Comparison of ENCODE assay signal across 3 cellular contexts in the genomic region with DNA sequence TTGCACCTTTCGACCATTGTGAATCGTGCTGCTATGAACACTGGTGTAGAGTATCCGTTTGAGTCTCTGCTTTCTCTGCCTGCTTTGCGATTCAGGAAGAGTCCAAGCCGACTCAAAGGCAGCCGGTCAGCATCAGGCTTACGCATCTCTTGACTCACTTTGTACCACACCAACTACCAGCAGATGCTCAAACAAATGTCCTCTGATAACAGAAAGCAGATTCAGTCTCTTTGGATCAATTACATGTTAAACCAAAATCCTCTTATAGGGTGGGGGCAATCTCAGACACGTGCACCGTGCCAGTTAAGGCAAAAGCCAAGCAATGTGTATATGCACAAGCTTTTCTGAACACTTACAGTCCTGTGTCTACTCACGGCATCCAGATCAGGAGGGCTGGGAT.
TF ChIP-seq lines count a peak whose summit lies in the region.

No MANE protein-coding gene starts in this region.

TF ChIP-seq in SK-N-SH, 30 proteins besides CTCF, POLR2A, EP300 and RAD21 (continued from another document):
- TF ChIP-seq MEF2A (IDR thresholded peaks at IDR 0.05; ENCODE audit: borderline replicate concordance, low read depth) (no peak), JUND (IDR thresholded peaks at IDR 0.05) (no peak)
- TF ChIP-seq, protein P1, sequence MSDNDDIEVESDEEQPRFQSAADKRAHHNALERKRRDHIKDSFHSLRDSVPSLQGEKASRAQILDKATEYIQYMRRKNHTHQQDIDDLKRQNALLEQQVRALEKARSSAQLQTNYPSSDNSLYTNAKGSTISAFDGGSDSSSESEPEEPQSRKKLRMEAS (IDR thresholded peaks at IDR 0.05; ENCODE audit: low read depth): no peak
- TF ChIP-seq, protein P2, sequence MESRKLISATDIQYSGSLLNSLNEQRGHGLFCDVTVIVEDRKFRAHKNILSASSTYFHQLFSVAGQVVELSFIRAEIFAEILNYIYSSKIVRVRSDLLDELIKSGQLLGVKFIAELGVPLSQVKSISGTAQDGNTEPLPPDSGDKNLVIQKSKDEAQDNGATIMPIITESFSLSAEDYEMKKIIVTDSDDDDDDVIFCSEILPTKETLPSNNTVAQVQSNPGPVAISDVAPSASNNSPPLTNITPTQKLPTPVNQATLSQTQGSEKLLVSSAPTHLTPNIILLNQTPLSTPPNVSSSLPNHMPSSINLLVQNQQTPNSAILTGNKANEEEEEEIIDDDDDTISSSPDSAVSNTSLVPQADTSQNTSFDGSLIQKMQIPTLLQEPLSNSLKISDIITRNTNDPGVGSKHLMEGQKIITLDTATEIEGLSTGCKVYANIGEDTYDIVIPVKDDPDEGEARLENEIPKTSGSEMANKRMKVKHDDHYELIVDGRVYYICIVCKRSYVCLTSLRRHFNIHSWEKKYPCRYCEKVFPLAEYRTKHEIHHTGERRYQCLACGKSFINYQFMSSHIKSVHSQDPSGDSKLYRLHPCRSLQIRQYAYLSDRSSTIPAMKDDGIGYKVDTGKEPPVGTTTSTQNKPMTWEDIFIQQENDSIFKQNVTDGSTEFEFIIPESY (IDR thresholded peaks at IDR 0.05; ENCODE audit: borderline replicate concordance, low read depth): no peak
- TF ChIP-seq, protein P3, sequence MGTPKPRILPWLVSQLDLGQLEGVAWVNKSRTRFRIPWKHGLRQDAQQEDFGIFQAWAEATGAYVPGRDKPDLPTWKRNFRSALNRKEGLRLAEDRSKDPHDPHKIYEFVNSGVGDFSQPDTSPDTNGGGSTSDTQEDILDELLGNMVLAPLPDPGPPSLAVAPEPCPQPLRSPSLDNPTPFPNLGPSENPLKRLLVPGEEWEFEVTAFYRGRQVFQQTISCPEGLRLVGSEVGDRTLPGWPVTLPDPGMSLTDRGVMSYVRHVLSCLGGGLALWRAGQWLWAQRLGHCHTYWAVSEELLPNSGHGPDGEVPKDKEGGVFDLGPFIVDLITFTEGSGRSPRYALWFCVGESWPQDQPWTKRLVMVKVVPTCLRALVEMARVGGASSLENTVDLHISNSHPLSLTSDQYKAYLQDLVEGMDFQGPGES (IDR thresholded peaks at IDR 0.05; ENCODE audit: low read depth, low read length): no peak
TF ChIP-seq in SK-N-SH: peak in this region for 0.

TF ChIP-seq in SK-N-SH treated with all-trans-retinoic acid at 6 μM for 48 hours, 23 proteins besides CTCF, POLR2A, EP300 and RAD21 (continued from another document):
- TF ChIP-seq TOX (CRISPR knock-in tag; IDR thresholded peaks at IDR 0.05; ENCODE audit: borderline replicate concordance): no peak
- TF ChIP-seq CSDC2 (CRISPR knock-in tag; IDR thresholded peaks at IDR 0.05): no peak
- no peak for TF ChIP-seq ESRRG (CRISPR knock-in tag; IDR thresholded peaks at IDR 0.05)
- TF ChIP-seq OSR1 (CRISPR knock-in tag; IDR thresholded peaks at IDR 0.05): no peak
- TF ChIP-seq ZNF565 (CRISPR knock-in tag; conservative IDR thresholded peaks at IDR 0.05; ENCODE audit: low read depth): no peak
- TF ChIP-seq, protein P4, sequence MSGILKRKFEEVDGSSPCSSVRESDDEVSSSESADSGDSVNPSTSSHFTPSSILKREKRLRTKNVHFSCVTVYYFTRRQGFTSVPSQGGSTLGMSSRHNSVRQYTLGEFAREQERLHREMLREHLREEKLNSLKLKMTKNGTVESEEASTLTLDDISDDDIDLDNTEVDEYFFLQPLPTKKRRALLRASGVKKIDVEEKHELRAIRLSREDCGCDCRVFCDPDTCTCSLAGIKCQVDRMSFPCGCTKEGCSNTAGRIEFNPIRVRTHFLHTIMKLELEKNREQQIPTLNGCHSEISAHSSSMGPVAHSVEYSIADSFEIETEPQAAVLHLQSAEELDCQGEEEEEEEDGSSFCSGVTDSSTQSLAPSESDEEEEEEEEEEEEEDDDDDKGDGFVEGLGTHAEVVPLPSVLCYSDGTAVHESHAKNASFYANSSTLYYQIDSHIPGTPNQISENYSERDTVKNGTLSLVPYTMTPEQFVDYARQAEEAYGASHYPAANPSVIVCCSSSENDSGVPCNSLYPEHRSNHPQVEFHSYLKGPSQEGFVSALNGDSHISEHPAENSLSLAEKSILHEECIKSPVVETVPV (CRISPR knock-in tag; IDR thresholded peaks at IDR 0.05): no peak
- TF ChIP-seq, protein P5, sequence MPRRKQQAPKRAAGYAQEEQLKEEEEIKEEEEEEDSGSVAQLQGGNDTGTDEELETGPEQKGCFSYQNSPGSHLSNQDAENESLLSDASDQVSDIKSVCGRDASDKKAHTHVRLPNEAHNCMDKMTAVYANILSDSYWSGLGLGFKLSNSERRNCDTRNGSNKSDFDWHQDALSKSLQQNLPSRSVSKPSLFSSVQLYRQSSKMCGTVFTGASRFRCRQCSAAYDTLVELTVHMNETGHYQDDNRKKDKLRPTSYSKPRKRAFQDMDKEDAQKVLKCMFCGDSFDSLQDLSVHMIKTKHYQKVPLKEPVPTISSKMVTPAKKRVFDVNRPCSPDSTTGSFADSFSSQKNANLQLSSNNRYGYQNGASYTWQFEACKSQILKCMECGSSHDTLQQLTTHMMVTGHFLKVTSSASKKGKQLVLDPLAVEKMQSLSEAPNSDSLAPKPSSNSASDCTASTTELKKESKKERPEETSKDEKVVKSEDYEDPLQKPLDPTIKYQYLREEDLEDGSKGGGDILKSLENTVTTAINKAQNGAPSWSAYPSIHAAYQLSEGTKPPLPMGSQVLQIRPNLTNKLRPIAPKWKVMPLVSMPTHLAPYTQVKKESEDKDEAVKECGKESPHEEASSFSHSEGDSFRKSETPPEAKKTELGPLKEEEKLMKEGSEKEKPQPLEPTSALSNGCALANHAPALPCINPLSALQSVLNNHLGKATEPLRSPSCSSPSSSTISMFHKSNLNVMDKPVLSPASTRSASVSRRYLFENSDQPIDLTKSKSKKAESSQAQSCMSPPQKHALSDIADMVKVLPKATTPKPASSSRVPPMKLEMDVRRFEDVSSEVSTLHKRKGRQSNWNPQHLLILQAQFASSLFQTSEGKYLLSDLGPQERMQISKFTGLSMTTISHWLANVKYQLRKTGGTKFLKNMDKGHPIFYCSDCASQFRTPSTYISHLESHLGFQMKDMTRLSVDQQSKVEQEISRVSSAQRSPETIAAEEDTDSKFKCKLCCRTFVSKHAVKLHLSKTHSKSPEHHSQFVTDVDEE (CRISPR knock-in tag; IDR thresholded peaks at IDR 0.05): no peak
- no peak for TF ChIP-seq PPARA (CRISPR knock-in tag; IDR thresholded peaks at IDR 0.05; ENCODE audit: borderline replicate concordance)
- TF ChIP-seq TCF4 (CRISPR knock-in tag; IDR thresholded peaks at IDR 0.05; ENCODE audit: borderline replicate concordance): no peak
- TF ChIP-seq ZFP3 (CRISPR knock-in tag; IDR thresholded peaks at IDR 0.05): no peak
- no peak for TF ChIP-seq ZFP30 (CRISPR knock-in tag; IDR thresholded peaks at IDR 0.05)
- TF ChIP-seq SNAI2 (CRISPR knock-in tag; IDR thresholded peaks at IDR 0.05): no peak
- TF ChIP-seq ISL1 (CRISPR knock-in tag; IDR thresholded peaks at IDR 0.05): no peak
- TF ChIP-seq ZC3H10 (CRISPR knock-in tag; IDR thresholded peaks at IDR 0.05): no peak
- TF ChIP-seq GLIS3 (CRISPR knock-in tag; IDR thresholded peaks at IDR 0.05): no peak
- TF ChIP-seq ZNF8 (CRISPR knock-in tag; IDR thresholded peaks at IDR 0.05): no peak

TF ChIP-seq in GM23338, 12 proteins besides CTCF, POLR2A, EP300 and RAD21 (continued from another document):
- TF ChIP-seq, protein P6, sequence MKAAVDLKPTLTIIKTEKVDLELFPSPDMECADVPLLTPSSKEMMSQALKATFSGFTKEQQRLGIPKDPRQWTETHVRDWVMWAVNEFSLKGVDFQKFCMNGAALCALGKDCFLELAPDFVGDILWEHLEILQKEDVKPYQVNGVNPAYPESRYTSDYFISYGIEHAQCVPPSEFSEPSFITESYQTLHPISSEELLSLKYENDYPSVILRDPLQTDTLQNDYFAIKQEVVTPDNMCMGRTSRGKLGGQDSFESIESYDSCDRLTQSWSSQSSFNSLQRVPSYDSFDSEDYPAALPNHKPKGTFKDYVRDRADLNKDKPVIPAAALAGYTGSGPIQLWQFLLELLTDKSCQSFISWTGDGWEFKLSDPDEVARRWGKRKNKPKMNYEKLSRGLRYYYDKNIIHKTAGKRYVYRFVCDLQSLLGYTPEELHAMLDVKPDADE (IDR thresholded peaks at IDR 0.05): no peak
- TF ChIP-seq POLR2AphosphoS5 (IDR thresholded peaks at IDR 0.05; ENCODE audit: low read depth) (no peak), ZNF114 (CRISPR knock-in tag; IDR thresholded peaks at IDR 0.05) (no peak), STAT1 (IDR thresholded peaks at IDR 0.05; ENCODE audit: unreplicated experiment) (no peak), JUNB (IDR thresholded peaks at IDR 0.05; ENCODE audit: unreplicated experiment) (no peak), ZNF331 (CRISPR knock-in tag; IDR thresholded peaks at IDR 0.05; ENCODE audit: low read depth) (no peak), EZH2phosphoT487 (IDR thresholded peaks at IDR 0.05; ENCODE audit: unreplicated experiment) (no peak), NANOG (IDR thresholded peaks at IDR 0.05; ENCODE audit: borderline replicate concordance) (no peak), CREB1 (CRISPR knock-in tag; IDR thresholded peaks at IDR 0.05; ENCODE audit: low read depth) (no peak)
- TF ChIP-seq, protein P7, sequence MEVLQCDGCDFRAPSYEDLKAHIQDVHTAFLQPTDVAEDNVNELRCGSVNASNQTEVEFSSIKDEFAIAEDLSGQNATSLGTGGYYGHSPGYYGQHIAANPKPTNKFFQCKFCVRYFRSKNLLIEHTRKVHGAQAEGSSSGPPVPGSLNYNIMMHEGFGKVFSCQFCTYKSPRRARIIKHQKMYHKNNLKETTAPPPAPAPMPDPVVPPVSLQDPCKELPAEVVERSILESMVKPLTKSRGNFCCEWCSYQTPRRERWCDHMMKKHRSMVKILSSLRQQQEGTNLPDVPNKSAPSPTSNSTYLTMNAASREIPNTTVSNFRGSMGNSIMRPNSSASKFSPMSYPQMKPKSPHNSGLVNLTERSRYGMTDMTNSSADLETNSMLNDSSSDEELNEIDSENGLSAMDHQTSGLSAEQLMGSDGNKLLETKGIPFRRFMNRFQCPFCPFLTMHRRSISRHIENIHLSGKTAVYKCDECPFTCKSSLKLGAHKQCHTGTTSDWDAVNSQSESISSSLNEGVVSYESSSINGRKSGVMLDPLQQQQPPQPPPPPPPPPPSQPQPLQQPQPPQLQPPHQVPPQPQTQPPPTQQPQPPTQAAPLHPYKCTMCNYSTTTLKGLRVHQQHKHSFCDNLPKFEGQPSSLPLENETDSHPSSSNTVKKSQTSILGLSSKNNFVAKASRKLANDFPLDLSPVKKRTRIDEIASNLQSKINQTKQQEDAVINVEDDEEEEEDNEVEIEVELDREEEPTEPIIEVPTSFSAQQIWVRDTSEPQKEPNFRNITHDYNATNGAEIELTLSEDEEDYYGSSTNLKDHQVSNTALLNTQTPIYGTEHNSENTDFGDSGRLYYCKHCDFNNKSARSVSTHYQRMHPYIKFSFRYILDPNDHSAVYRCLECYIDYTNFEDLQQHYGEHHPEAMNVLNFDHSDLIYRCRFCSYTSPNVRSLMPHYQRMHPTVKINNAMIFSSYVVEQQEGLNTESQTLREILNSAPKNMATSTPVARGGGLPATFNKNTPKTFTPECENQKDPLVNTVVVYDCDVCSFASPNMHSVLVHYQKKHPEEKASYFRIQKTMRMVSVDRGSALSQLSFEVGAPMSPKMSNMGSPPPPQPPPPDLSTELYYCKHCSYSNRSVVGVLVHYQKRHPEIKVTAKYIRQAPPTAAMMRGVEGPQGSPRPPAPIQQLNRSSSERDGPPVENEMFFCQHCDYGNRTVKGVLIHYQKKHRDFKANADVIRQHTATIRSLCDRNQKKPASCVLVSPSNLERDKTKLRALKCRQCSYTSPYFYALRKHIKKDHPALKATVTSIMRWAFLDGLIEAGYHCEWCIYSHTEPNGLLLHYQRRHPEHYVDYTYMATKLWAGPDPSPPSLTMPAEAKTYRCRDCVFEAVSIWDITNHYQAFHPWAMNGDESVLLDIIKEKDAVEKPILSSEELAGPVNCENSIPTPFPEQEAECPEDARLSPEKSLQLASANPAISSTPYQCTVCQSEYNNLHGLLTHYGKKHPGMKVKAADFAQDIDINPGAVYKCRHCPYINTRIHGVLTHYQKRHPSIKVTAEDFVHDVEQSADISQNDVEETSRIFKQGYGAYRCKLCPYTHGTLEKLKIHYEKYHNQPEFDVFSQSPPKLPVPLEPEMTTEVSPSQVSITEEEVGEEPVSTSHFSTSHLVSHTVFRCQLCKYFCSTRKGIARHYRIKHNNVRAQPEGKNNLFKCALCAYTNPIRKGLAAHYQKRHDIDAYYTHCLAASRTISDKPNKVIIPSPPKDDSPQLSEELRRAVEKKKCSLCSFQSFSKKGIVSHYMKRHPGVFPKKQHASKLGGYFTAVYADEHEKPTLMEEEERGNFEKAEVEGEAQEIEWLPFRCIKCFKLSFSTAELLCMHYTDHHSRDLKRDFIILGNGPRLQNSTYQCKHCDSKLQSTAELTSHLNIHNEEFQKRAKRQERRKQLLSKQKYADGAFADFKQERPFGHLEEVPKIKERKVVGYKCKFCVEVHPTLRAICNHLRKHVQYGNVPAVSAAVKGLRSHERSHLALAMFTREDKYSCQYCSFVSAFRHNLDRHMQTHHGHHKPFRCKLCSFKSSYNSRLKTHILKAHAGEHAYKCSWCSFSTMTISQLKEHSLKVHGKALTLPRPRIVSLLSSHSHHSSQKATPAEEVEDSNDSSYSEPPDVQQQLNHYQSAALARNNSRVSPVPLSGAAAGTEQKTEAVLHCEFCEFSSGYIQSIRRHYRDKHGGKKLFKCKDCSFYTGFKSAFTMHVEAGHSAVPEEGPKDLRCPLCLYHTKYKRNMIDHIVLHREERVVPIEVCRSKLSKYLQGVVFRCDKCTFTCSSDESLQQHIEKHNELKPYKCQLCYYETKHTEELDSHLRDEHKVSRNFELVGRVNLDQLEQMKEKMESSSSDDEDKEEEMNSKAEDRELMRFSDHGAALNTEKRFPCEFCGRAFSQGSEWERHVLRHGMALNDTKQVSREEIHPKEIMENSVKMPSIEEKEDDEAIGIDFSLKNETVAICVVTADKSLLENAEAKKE (CRISPR knock-in tag; IDR thresholded peaks at IDR 0.05): no peak
- TF ChIP-seq, protein P8, sequence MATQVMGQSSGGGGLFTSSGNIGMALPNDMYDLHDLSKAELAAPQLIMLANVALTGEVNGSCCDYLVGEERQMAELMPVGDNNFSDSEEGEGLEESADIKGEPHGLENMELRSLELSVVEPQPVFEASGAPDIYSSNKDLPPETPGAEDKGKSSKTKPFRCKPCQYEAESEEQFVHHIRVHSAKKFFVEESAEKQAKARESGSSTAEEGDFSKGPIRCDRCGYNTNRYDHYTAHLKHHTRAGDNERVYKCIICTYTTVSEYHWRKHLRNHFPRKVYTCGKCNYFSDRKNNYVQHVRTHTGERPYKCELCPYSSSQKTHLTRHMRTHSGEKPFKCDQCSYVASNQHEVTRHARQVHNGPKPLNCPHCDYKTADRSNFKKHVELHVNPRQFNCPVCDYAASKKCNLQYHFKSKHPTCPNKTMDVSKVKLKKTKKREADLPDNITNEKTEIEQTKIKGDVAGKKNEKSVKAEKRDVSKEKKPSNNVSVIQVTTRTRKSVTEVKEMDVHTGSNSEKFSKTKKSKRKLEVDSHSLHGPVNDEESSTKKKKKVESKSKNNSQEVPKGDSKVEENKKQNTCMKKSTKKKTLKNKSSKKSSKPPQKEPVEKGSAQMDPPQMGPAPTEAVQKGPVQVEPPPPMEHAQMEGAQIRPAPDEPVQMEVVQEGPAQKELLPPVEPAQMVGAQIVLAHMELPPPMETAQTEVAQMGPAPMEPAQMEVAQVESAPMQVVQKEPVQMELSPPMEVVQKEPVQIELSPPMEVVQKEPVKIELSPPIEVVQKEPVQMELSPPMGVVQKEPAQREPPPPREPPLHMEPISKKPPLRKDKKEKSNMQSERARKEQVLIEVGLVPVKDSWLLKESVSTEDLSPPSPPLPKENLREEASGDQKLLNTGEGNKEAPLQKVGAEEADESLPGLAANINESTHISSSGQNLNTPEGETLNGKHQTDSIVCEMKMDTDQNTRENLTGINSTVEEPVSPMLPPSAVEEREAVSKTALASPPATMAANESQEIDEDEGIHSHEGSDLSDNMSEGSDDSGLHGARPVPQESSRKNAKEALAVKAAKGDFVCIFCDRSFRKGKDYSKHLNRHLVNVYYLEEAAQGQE (IDR thresholded peaks at IDR 0.05; ENCODE audit: unreplicated experiment): no peak
